Comparison of ENCODE assay signal across 34 cellular contexts in genomic region chr20:37245181-37245580, GRCh38. TPM values are rescaled to one million over a fixed set of nuclear protein-coding genes. Genes with fewer than 3 reads are reported as not detected.
DNase-seq lines count a peak whose midpoint lies in the region; ATAC-seq and TF ChIP-seq lines count a peak whose summit lies in the region.
"Had no signal": no experiment of that assay in that cellular context is flagged by ENCODE, and none has a peak within 500 bp of the region (broad histone marks: within the 10 kb centered on the region; RNA-seq: fewer than 3 reads in every experiment).

No MANE protein-coding gene starts in this region.

- H3K9ac ChIP-seq in HUES48 (ENCODE audit: low read depth, low read length) (no peak overlapping the region), PC-3 (ENCODE audit: low read length) (no peak overlapping the region)

- H3K27me3 Mint-ChIP-seq in brain (no peaks in the 10 kb centered on the region), neural crest cell (ENCODE audit: low read depth) (no peaks in the 10 kb centered on the region)
- H3K27me3 Mint-ChIP-seq: activated naive CD4-positive, alpha-beta T cell treated with anti-CD3 and anti-CD28 coated beads, Interleukin-2, amount 50 U/mL, for 24 hours; CD4-positive, CD25-positive, alpha-beta regulatory T cell; IgD-negative memory B cell had no signal

- peak; percentile 30 to 61 for DNase-seq in NCI-H2081 (lab: John Stamatoyannopoulos, UW)
- DNase-seq in NCI-H2081 treated with DMSO at 0.1 percent for 48 hours (lab: John Stamatoyannopoulos, UW) = no peak
- DNase-seq in neural crest cell (ENCODE audit: low read depth, low spot score) = no peak
- no peak for DNase-seq in SJCRH30
- no peak for DNase-seq in lower leg skin (ENCODE audit: low spot score in 2 of 2)
- DNase-seq in PC-3 = no peak
- DNase-seq: activated CD4-positive, alpha-beta T cell treated with anti-CD3 and anti-CD28 coated beads, Interleukin-2, amount 50 U/mL, for 48 hours; CD4-positive, CD25-positive, alpha-beta regulatory T cell; colonic mucosa; DMS 273 treated with DMSO at 0.1 percent for 48 hours; effector memory CD4-positive, alpha-beta T cell; foreskin fibroblast; left cardiac atrium; mesenchymal stem cell; NCI-H2171 treated with DMSO at 0.1 percent for 48 hours; NCI-H526 treated with DMSO at 0.1 percent for 48 hours; stimulated activated CD4-positive, alpha-beta T cell treated with anti-CD3 and anti-CD28 coated beads, Interleukin-1b, Interleukin-23, amount 100 ng/mL, for 48 hours had no signal

- peaks cover 61% of the 10 kb centered on the region for H3K4me1 Mint-ChIP-seq in brain
- H3K4me1 Mint-ChIP-seq in neural crest cell = peaks cover 44% of the 10 kb centered on the region
- H3K4me1 Mint-ChIP-seq: activated naive CD4-positive, alpha-beta T cell treated with anti-CD3 and anti-CD28 coated beads, Interleukin-2, amount 50 U/mL, for 24 hours had no signal

- no peak for TF ChIP-seq CTCF in brain (conservative IDR thresholded peaks at IDR 0.05)
- no peak for TF ChIP-seq CTCF in neural crest cell (conservative IDR thresholded peaks at IDR 0.05)
- no peak for TF ChIP-seq CTCF in lower leg skin (IDR thresholded peaks at IDR 0.05)
- TF ChIP-seq CTCF in PC-3 (conservative IDR thresholded peaks at IDR 0.05; ENCODE audit: low read depth, low read length) = no peak

- no peaks in the 10 kb centered on the region for H4K20me1 ChIP-seq in PC-3 (ENCODE audit: low read length)

- H3K27ac ChIP-seq in HUES48 (ENCODE audit: low read depth, low read length) (peak overlapping the region; percentile 90), SJCRH30 (no peak overlapping the region), PC-3 (ENCODE audit: low read length) (no peak overlapping the region)
- H3K27ac ChIP-seq: colonic mucosa, HL-60, skin epidermis, tibial nerve had no signal

- CTCF ChIA-PET in PC-3 (lab: Charles Lee) = no interaction called here

- TF ChIP-seq POLR2A in lower leg skin (IDR thresholded peaks at IDR 0.05) = no peak

- H3K79me2 ChIP-seq in PC-3 (ENCODE audit: low read length) = no peaks in the 10 kb centered on the region

- H3K9me3 Mint-ChIP-seq in brain = peaks cover 0 to 2% (median 0%) of the 10 kb centered on the region in 5 experiments
- H3K9me3 Mint-ChIP-seq in neural crest cell = no peaks in the 10 kb centered on the region
- H3K9me3 Mint-ChIP-seq: activated naive CD4-positive, alpha-beta T cell treated with anti-CD3 and anti-CD28 coated beads, Interleukin-2, amount 50 U/mL, for 24 hours; activated T-helper 2 cell treated with anti-CD3 and anti-CD28 coated beads, Interferon-gamma antibody, Interleukin-2, Interleukin-4, amounts not matched to agents 10 μg/mL and 5 μg/mL and 100 μg/mL, durations not matched to agents 14 hours and 24 hours and 36 hours; IgD-negative memory B cell had no signal

- H3K36me3 ChIP-seq in HUES48 (ENCODE audit: control insufficient read depth, insufficient read depth, low read length) = peaks cover 39% of the 10 kb centered on the region
- peaks cover 34% of the 10 kb centered on the region for H3K36me3 ChIP-seq in SJCRH30
- peaks cover 39% of the 10 kb centered on the region for H3K36me3 ChIP-seq in PC-3 (ENCODE audit: low read depth, low read length)

- no peak overlapping the region for H3K4me3 ChIP-seq in HUES48 (ENCODE audit: low read depth, low read length)
- H3K4me3 ChIP-seq in SJCRH30 = no peak overlapping the region
- H3K4me3 ChIP-seq in lower leg skin (ENCODE audit: low read depth, poor library complexity, severe bottlenecking) = no peak overlapping the region
- no peak overlapping the region for H3K4me3 ChIP-seq in PC-3 (ENCODE audit: low read length)
- H3K4me3 ChIP-seq: colonic mucosa, skin epidermis, tibial nerve had no signal

- no peaks in the 10 kb centered on the region for H3K9me3 ChIP-seq in HUES48 (ENCODE audit: control insufficient read depth, insufficient read depth, low read length)
- no peaks in the 10 kb centered on the region for H3K9me3 ChIP-seq in SJCRH30 (replicated peaks)
- H3K9me3 ChIP-seq in PC-3 (ENCODE audit: low read length) = no peaks in the 10 kb centered on the region
- H3K9me3 ChIP-seq: colonic mucosa, tibial nerve had no signal

- ATAC-seq in PC-3 = no peak; the same call in 1 of the 2 replicates
- ATAC-seq: activated CD4-positive, CD25-positive, alpha-beta regulatory T cell treated with anti-CD3 and anti-CD28 coated beads, Interleukin-2, amount 50 U/mL, for 24 hours; left cardiac atrium had no signal

- H2AFZ ChIP-seq in PC-3 (ENCODE audit: low read length) = no peak overlapping the region

- 79 to 85% methylated on average over 6 of the region's 6 CpGs for WGBS in lower leg skin, 2 donors

- POLR2A ChIA-PET in PC-3 (lab: Charles Lee; ENCODE audit: unreplicated experiment) = no interaction called here

- intact Hi-C loops in lower leg skin (cut with DNase I; ENCODE audit: low total_unique reads) = no loop called here
- intact Hi-C loops in PC-3 (cut with micrococcal nuclease) = no loop called here

- H3K4me3 Mint-ChIP-seq in brain (no peak overlapping the region), neural crest cell (peak overlapping the region; percentile 18)
- H3K4me3 Mint-ChIP-seq: activated naive CD4-positive, alpha-beta T cell treated with anti-CD3 and anti-CD28 coated beads, Interleukin-2, amount 50 U/mL, for 24 hours; CD4-positive, CD25-positive, alpha-beta regulatory T cell; IgD-negative memory B cell had no signal

- no peaks in the 10 kb centered on the region for H3K9me2 ChIP-seq in PC-3 (replicated peaks; ENCODE audit: low read length)

- no peaks in the 10 kb centered on the region for H3K27me3 ChIP-seq in HUES48 (ENCODE audit: control insufficient read depth, insufficient read depth, low read length)
- no peaks in the 10 kb centered on the region for H3K27me3 ChIP-seq in SJCRH30
- H3K27me3 ChIP-seq in PC-3 (ENCODE audit: low read length) = no peaks in the 10 kb centered on the region
- H3K27me3 ChIP-seq: colonic mucosa, tibial nerve had no signal

- H3K4me2 ChIP-seq in PC-3 (ENCODE audit: low read length) = no peak overlapping the region

- H3K4me1 ChIP-seq in HUES48 (ENCODE audit: control insufficient read depth, insufficient read depth, low read length) = peaks cover 19% of the 10 kb centered on the region
- H3K4me1 ChIP-seq in SJCRH30 = peaks cover 16% of the 10 kb centered on the region
- H3K4me1 ChIP-seq in PC-3 (ENCODE audit: insufficient read depth, low read length) = no peaks in the 10 kb centered on the region
- H3K4me1 ChIP-seq: colonic mucosa had no signal

- H3K27ac Mint-ChIP-seq in brain = peak overlapping the region; percentile 79 to 94 (median 91)
- peak overlapping the region; percentile 96 for H3K27ac Mint-ChIP-seq in neural crest cell (ENCODE audit: unreplicated experiment)
- H3K27ac Mint-ChIP-seq: activated naive CD4-positive, alpha-beta T cell treated with anti-CD3 and anti-CD28 coated beads, Interleukin-2, amount 50 U/mL, for 24 hours; activated T-helper 2 cell treated with anti-CD3 and anti-CD28 coated beads, Interferon-gamma antibody, Interleukin-2, Interleukin-4, amounts not matched to agents 10 μg/mL and 5 μg/mL and 100 μg/mL, durations not matched to agents 14 hours and 24 hours and 36 hours; IgD-negative memory B cell had no signal

- BruUV-seq in PC-3 (replicated peaks; lab: Mats Ljungman, UMichigan) = no TSS peak

- H3K36me3 Mint-ChIP-seq in brain (peaks cover 43% of the 10 kb centered on the region), neural crest cell (ENCODE audit: low read depth) (peaks cover 22% of the 10 kb centered on the region)

- H3F3A ChIP-seq in PC-3 (ENCODE audit: low read length, unreplicated experiment) = no peaks in the 10 kb centered on the region

RNA-seq across cellular contexts. Expression of gene GHRH, which starts 16.4 kb away (rescaled TPM):
- polyA plus RNA-seq in brain (ENCODE audit: insufficient read depth, low read depth, low replicate concordance) = not detected
- not detected in 2 replicates for total RNA-seq in neural crest cell
- total RNA-seq in SJCRH30 (2014; rRNA removed; shearing (Covaris generic)) = not detected in 2 replicates
- not detected for total RNA-seq in lower leg skin
- total RNA-seq in PC-3 (2014; rRNA removed) = not detected in 2 replicates
- total RNA-seq: A172; activated T-helper 2 cell treated with anti-CD3 and anti-CD28 coated beads, Interferon-gamma antibody, Interleukin-2, Interleukin-4, amounts not matched to agents 10 μg/mL and 5 μg/mL and 100 μg/mL, durations not matched to agents 14 hours and 24 hours and 36 hours; bronchial epithelial cell; CD4-positive, CD25-positive, alpha-beta regulatory T cell; colonic mucosa; myocyte; osteocyte; renal cortical epithelial cell; RPMI7951; T-helper 1 cell treated with Interleukin-12 subunit alpha and Interleukin-12 subunit beta and Interleukin-4 antibody, amounts not matched to agents 30 ng/mL and 1 ng/mL, for 36 hours; tibial nerve had no signal
- polyA plus RNA-seq: CD4-positive, CD25-positive, alpha-beta regulatory T cell; esophagus; IgD-negative memory B cell had no signal

RNA-seq across cellular contexts. Expression of gene MANBAL, which starts 44.3 kb away (rescaled TPM):
- polyA plus RNA-seq in brain (ENCODE audit: insufficient read depth, low read depth, low replicate concordance) = 164 TPM
- 44.8 and 50.8 TPM in 2 replicates for total RNA-seq in neural crest cell
- total RNA-seq in SJCRH30 (2014; rRNA removed; shearing (Covaris generic)) = 28.9 and 32.4 TPM in 2 replicates
- total RNA-seq in lower leg skin = 10 to 100 TPM; 17.7 to 25.2 (median 21.4) TPM
- 21.9 and 27.5 TPM in 2 replicates for total RNA-seq in PC-3 (2014; rRNA removed)

Comparison
In these comparisons a context has a peak if more than half of its experiments do, and no peak if none do; other contexts are left out.
1. DNase-seq: peak in NCI-H2081 (2 of 2); none in NCI-H2081 treated with DMSO at 0.1 percent for 48 hours (single experiment), neural crest cell (single experiment), SJCRH30 (0 of 2), lower leg skin (0 of 2) and PC-3 (single experiment).